Comparison of ENCODE assay signal across 8 cellular contexts in the genomic region with DNA sequence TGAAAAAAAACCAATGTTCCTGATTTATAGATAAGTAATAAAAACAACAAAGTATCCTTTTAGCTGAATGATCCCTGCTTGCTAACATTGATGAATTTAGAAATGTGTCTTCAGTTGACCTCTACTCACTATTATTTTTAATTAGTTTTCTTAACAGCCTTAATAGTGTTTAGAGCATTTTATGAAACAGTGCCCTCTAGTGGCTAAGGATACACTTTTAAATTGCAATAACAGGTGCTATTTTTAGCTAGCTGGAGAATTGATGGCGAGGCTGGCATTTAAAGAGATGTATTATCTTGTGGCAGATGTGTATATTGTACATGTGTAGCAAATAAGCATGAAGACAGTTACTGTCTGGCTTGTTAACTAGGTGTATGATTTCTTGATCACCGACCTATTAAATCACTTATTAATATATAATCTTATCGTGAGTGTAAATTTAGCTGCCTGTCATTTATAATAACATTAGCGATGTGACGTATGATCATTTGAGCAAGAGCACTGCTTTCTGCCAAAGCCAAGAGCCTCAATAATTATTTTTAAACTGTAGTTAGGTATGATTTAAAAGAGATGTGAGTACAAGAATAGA.
DNase-seq lines count a peak whose midpoint lies in the region; TF ChIP-seq lines count a peak whose summit lies in the region.

No MANE protein-coding gene starts in this region.

- 36 to 42% (median 39%) methylated on average over 5 of the region's 5 CpGs for WGBS in adrenal gland, 4 donors

- H3K4me1 ChIP-seq in adrenal gland (replicated peaks in 1 of 2): no peaks in the 10 kb centered on the region

- H3K27ac ChIP-seq in adrenal gland: no peak overlapping the region

- TF ChIP-seq CTCF in GM12875 (IDR thresholded peaks at IDR 0.05; ENCODE audit: borderline replicate concordance, insufficient read depth, low read depth, low read length): peak; percentile 14; the same call in 1 of the 2 replicates
- peak; percentile 24 to 67 (median 38) for TF ChIP-seq CTCF in adrenal gland (IDR thresholded peaks at IDR 0.05)
- peak; percentile 45 for TF ChIP-seq CTCF in kidney epithelial cell (IDR thresholded peaks at IDR 0.05; ENCODE audit: insufficient read depth, low read length, poor library complexity, severe bottlenecking)

- H3K36me3 ChIP-seq in adrenal gland (replicated peaks in 1 of 2) (no peaks in the 10 kb centered on the region), kidney epithelial cell (ENCODE audit: control insufficient read depth, insufficient read depth, low read length) (no peaks in the 10 kb centered on the region)

- no peaks in the 10 kb centered on the region for H3K9me3 ChIP-seq in adrenal gland (replicated peaks in 1 of 3)

- H3K4me3 ChIP-seq in GM12875 (ENCODE audit: low read depth, low read length): no peak overlapping the region
- no peak overlapping the region for H3K4me3 ChIP-seq in adrenal gland
- H3K4me3 ChIP-seq in kidney epithelial cell (ENCODE audit: low read depth, low read length): no peak overlapping the region

- no peak for TF ChIP-seq POLR2A in adrenal gland (IDR thresholded peaks at IDR 0.05)

- H3K27me3 ChIP-seq in adrenal gland: no peaks in the 10 kb centered on the region
- H3K27me3 ChIP-seq in kidney epithelial cell (ENCODE audit: control insufficient read depth, insufficient read depth, low read length): no peaks in the 10 kb centered on the region

- intact Hi-C loops in adrenal gland (cut with DNase I): no loop called here

- DNase-seq in A172 (ENCODE audit: low spot score): peak; percentile 13
- peak; percentile 58 for DNase-seq in NCI-H1436 (lab: John Stamatoyannopoulos, UW)
- DNase-seq in adrenal gland: no peak
- no peak for DNase-seq in kidney epithelial cell (ENCODE audit: low read depth)
- no peak for DNase-seq in occipital lobe (lab: John Stamatoyannopoulos, UW)
- DNase-seq in GF-D8 (lab: John Stamatoyannopoulos, UW): no peak
- DNase-seq in NK-92 (lab: John Stamatoyannopoulos, UW; ENCODE audit: unreplicated experiment): no peak

Comparison
In these comparisons a context has a peak if more than half of its experiments do, and no peak if none do; other contexts are left out.
1. DNase-seq: peak in A172 (single experiment) and NCI-H1436 (single experiment); none in adrenal gland (0 of 7), kidney epithelial cell (single experiment), occipital lobe (single experiment), GF-D8 (single experiment) and NK-92 (single experiment).
2. Peak in every context shown above with its lines, with median percentiles within 50 percentile points of each other: CTCF ChIP-seq.